Comparison of ENCODE assay signal across 16 cellular contexts in the genomic region with DNA sequence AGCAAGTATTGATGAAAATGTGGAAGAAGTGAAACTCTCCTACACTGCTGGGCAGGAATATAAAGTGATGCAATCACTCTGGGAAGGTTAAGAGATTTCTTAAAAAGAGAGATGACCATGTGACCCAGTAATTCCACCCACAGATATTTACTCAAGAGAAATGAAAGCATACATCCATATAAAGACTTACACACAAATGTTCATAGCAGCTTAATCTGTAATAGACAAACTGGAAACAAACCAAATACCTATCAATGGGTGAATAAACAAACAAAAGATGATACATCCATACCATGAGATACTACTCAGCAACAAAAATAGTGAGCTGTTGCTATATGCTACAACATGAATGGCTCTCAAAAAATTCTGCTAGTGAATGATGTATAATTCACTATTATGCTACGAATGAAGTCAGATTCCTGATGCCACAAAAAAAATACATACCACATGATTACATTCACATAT.
DNase-seq lines count a peak whose midpoint lies in the region; ATAC-seq and TF ChIP-seq lines count a peak whose summit lies in the region.
"Had no signal": no experiment of that assay in that cellular context is flagged by ENCODE, and none has a peak within 500 bp of the region (broad histone marks: within the 10 kb centered on the region; RNA-seq: fewer than 3 reads in every experiment).

No MANE protein-coding gene starts in this region.

- no peak overlapping the region for H3K4ac ChIP-seq in neuronal stem cell (ENCODE audit: low read length)

- peak overlapping the region in 1 of 2 experiments; percentile 65; a peak in 2 of 4 replicates for H3K27ac ChIP-seq in SK-N-SH (ENCODE audit: low read depth in 2 of 2, low read length in 1 of 2)
- H3K27ac ChIP-seq in smooth muscle cell (ENCODE audit: low read depth) = peak overlapping the region; percentile 43
- H3K27ac ChIP-seq in neuronal stem cell (replicated peaks; ENCODE audit: low read length) = no peak overlapping the region
- H3K27ac ChIP-seq: 22Rv1, neutrophil, WERI-Rb-1 had no signal

- H3K4me3 ChIP-seq in SK-N-SH (ENCODE audit: low read depth in 2 of 2, low read length in 1 of 2) = no peak overlapping the region
- no peak overlapping the region for H3K4me3 ChIP-seq in smooth muscle cell
- no peak overlapping the region for H3K4me3 ChIP-seq in neuronal stem cell (ENCODE audit: low read length in 2 of 2)

- H3K4me2 ChIP-seq in SK-N-SH = no peak overlapping the region
- peak overlapping the region; percentile 36 for H3K4me2 ChIP-seq in smooth muscle cell
- H3K4me2 ChIP-seq in neuronal stem cell (ENCODE audit: insufficient read depth, low read length, poor library complexity, severe bottlenecking) = no peak overlapping the region

- H3K18ac ChIP-seq in neuronal stem cell (ENCODE audit: low read length) = no peak overlapping the region

- WGBS in SK-N-SH (ENCODE audit: low lambda C conversion rate) = 59% methylated on average over 1 of the region's 1 CpG
- WGBS in smooth muscle cell (ENCODE audit: low lambda C conversion rate) = 50% methylated on average over 1 of the region's 1 CpG
- no CpG with 5 or more reads among the region's 1 CpG for WGBS in neuronal stem cell (ENCODE audit: extremely low coverage in 2 of 2, insufficient read length in 2 of 2, insufficient replicate concordance in 1 of 2), 2 donors

- no peak for ATAC-seq in HG02642 (IDR thresholded peaks at IDR 0.05; ENCODE audit: poor library complexity, unreplicated experiment)
- ATAC-seq: left ventricle myocardium superior; stimulated activated naive CD8-positive, alpha-beta T cell treated with anti-CD3 and anti-CD28 coated beads, Interleukin-15, Interleukin-2, amounts not matched to agents 100 U/mL and 50 U/mL, for 24 hours had no signal

- no peak overlapping the region for H2BK120ac ChIP-seq in neuronal stem cell (ENCODE audit: low read depth, low read length)

- no peak overlapping the region for H2BK12ac ChIP-seq in neuronal stem cell (ENCODE audit: low read length)

- no peak overlapping the region for H4K91ac ChIP-seq in neuronal stem cell (ENCODE audit: low read depth, low read length, poor library complexity)

- no peak overlapping the region for H2AK5ac ChIP-seq in neuronal stem cell (ENCODE audit: low read depth, low read length)

- H3K27me3 ChIP-seq in SK-N-SH (ENCODE audit: insufficient read depth) = no peaks in the 10 kb centered on the region
- H3K27me3 ChIP-seq in smooth muscle cell (ENCODE audit: low read depth) = no peaks in the 10 kb centered on the region
- no peaks in the 10 kb centered on the region for H3K27me3 ChIP-seq in neuronal stem cell (ENCODE audit: control insufficient read depth in 3 of 3, insufficient read depth in 3 of 3, low read depth in 1 of 3, low read length in 3 of 3)
- H3K27me3 ChIP-seq: neutrophil had no signal

- H3K79me2 ChIP-seq in SK-N-SH (ENCODE audit: insufficient read depth) = peaks cover 28% of the 10 kb centered on the region
- no peaks in the 10 kb centered on the region for H3K79me2 ChIP-seq in smooth muscle cell (ENCODE audit: low read depth)

- CTCF ChIA-PET in SK-N-SH (lab: Yijun Ruan, JAX) = interaction anchor here (0.8 to 1.7 kb wide), 2 partner anchors 8 to 175 kb away, joined by 3 to 4 read pairs; no protein-coding TSS in a partner anchor

- H2BK5ac ChIP-seq in neuronal stem cell (ENCODE audit: low read length) = no peak overlapping the region

- H2BK15ac ChIP-seq in neuronal stem cell (ENCODE audit: low read length) = no peak overlapping the region

- TF ChIP-seq EP300 in SK-N-SH (IDR thresholded peaks at IDR 0.05; ENCODE audit: borderline replicate concordance in 1 of 2, low read depth in 1 of 2, low read length in 1 of 2) = no peak

- no peak overlapping the region for H2AFZ ChIP-seq in SK-N-SH (ENCODE audit: low read depth)
- H2AFZ ChIP-seq in smooth muscle cell (ENCODE audit: low read depth) = no peak overlapping the region
- no peak overlapping the region for H2AFZ ChIP-seq in neuronal stem cell (ENCODE audit: low read length)

- H3K9ac ChIP-seq in SK-N-SH (0 out of 2 replicates have a peak overlapping the region, but pooled peaks have one; percentile 4), smooth muscle cell (ENCODE audit: low read depth) (no peak overlapping the region), neuronal stem cell (ENCODE audit: low read depth, low read length, poor library complexity) (no peak overlapping the region)

- no peak overlapping the region for H4K8ac ChIP-seq in neuronal stem cell (ENCODE audit: low read depth, low read length)

- TF ChIP-seq CTCF in SK-N-SH (IDR thresholded peaks at IDR 0.05) (no peak), smooth muscle cell (IDR thresholded peaks at IDR 0.05; ENCODE audit: borderline replicate concordance, insufficient read depth, poor library complexity, severe bottlenecking) (no peak)

- no peaks in the 10 kb centered on the region for H4K20me1 ChIP-seq in SK-N-SH (ENCODE audit: insufficient read depth)
- peaks cover 40% of the 10 kb centered on the region for H4K20me1 ChIP-seq in smooth muscle cell (ENCODE audit: low read depth)

- no peaks in the 10 kb centered on the region for H3K9me2 ChIP-seq in SK-N-SH

- peak; percentile 11 for DNase-seq in DMS53 (lab: John Stamatoyannopoulos, UW)
- DNase-seq in DMS53 treated with DMSO at 0.1 percent for 48 hours (lab: John Stamatoyannopoulos, UW; ENCODE audit: unreplicated experiment) = no peak
- no peak for DNase-seq in SK-N-SH
- DNase-seq in fibroblast of peridontal ligament (ENCODE audit: extremely low read depth) = peak; percentile 86
- no peak for DNase-seq in smooth muscle cell (lab: John Stamatoyannopoulos, UW; ENCODE audit: unreplicated experiment)
- DNase-seq in neuronal stem cell (ENCODE audit: low spot score) = no peak
- DNase-seq in stimulated activated CD4-positive, alpha-beta T cell treated with anti-CD3 and anti-CD28 coated beads, Interleukin-2, amount 100 ng/mL, for 24 hours = no peak
- DNase-seq: aorta; KG1; left ventricle myocardium superior; NCI-H2171; stimulated activated naive CD8-positive, alpha-beta T cell treated with anti-CD3 and anti-CD28 coated beads, Interleukin-15, Interleukin-2, amounts not matched to agents 100 U/mL and 50 U/mL, for 24 hours; WERI-Rb-1 had no signal

- no peak for TF ChIP-seq RAD21 in SK-N-SH (IDR thresholded peaks at IDR 0.05; ENCODE audit: low read length)

- no peaks in the 10 kb centered on the region for H3K36me3 ChIP-seq in SK-N-SH (replicated peaks in 1 of 2; ENCODE audit: control insufficient read depth in 1 of 2, insufficient read depth in 2 of 2, low read length in 1 of 2)
- H3K36me3 ChIP-seq in smooth muscle cell (ENCODE audit: low read depth) = no peaks in the 10 kb centered on the region
- peaks cover 0 to 7% of the 10 kb centered on the region in 2 donors for H3K36me3 ChIP-seq in neuronal stem cell (replicated peaks in 1 of 2; ENCODE audit: control insufficient read depth in 2 of 2, insufficient read depth in 2 of 2, low read length in 2 of 2)
- H3K36me3 ChIP-seq: neutrophil, WERI-Rb-1 had no signal

- H3K79me1 ChIP-seq in neuronal stem cell (ENCODE audit: low read depth, low read length) = peaks cover 2% of the 10 kb centered on the region

- H3K23ac ChIP-seq in neuronal stem cell (ENCODE audit: low read depth, low read length, poor library complexity) = no peak overlapping the region

- no peaks in the 10 kb centered on the region; the same call in 1 of the 2 replicates for H3K9me3 ChIP-seq in SK-N-SH
- H3K9me3 ChIP-seq in smooth muscle cell (replicated peaks; ENCODE audit: low read depth) = no peaks in the 10 kb centered on the region
- peaks cover 0 to 14% of the 10 kb centered on the region in 2 donors for H3K9me3 ChIP-seq in neuronal stem cell (replicated peaks in 1 of 2; ENCODE audit: control insufficient read depth in 2 of 2, insufficient read depth in 1 of 2, low read depth in 1 of 2, low read length in 2 of 2)
- H3K9me3 ChIP-seq: neutrophil had no signal

- H3K14ac ChIP-seq in neuronal stem cell (ENCODE audit: low read length) = no peak overlapping the region

- H3K4me1 ChIP-seq in SK-N-SH (ENCODE audit: control insufficient read depth in 1 of 2, insufficient read depth in 2 of 2, low read depth in 1 of 2, low read length in 1 of 2) (peaks cover 7 to 19% of the 10 kb centered on the region in 2 experiments; a peak in 3 of 4 replicates), smooth muscle cell (ENCODE audit: low read depth) (peaks cover 5% of the 10 kb centered on the region), neuronal stem cell (ENCODE audit: control insufficient read depth in 2 of 2, insufficient read depth in 1 of 2, low read depth in 1 of 2, low read length in 2 of 2) (peaks cover 0 to 3% of the 10 kb centered on the region in 2 donors)

- H3F3A ChIP-seq in SK-N-SH (replicated peaks; ENCODE audit: insufficient read depth) = peaks cover 32% of the 10 kb centered on the region
- H3F3A ChIP-seq in smooth muscle cell (ENCODE audit: low read depth) = no peaks in the 10 kb centered on the region

- POLR2A ChIA-PET in SK-N-SH (lab: Yijun Ruan, JAX) = no interaction called here

TF ChIP-seq in SK-N-SH, 30 proteins besides CTCF, POLR2A, EP300 and RAD21 (continues in another document):
- TF ChIP-seq RXRA (IDR thresholded peaks at IDR 0.05; ENCODE audit: borderline replicate concordance, low read depth) = no peak
- no peak for TF ChIP-seq GATA2 (CRISPR knock-in tag; IDR thresholded peaks at IDR 0.05)
- TF ChIP-seq FOXM1 (IDR thresholded peaks at IDR 0.05; ENCODE audit: low read depth) = no peak
- no peak for TF ChIP-seq EZH2phosphoT487 (IDR thresholded peaks at IDR 0.05; ENCODE audit: borderline replicate concordance, low read depth)
- no peak for TF ChIP-seq POLR2AphosphoS5 (IDR thresholded peaks at IDR 0.05; ENCODE audit: low read depth, low read length)
- TF ChIP-seq TEAD4 (IDR thresholded peaks at IDR 0.05; ENCODE audit: borderline replicate concordance, insufficient read depth) = no peak
- no peak for TF ChIP-seq IRF3 (IDR thresholded peaks at IDR 0.05; ENCODE audit: low read depth, low read length)
- TF ChIP-seq NFIC (IDR thresholded peaks at IDR 0.05; ENCODE audit: borderline replicate concordance) = 0 out of 2 replicates have a peak, but pooled peaks have one; percentile 9
- TF ChIP-seq RCOR1 (IDR thresholded peaks at IDR 0.05; ENCODE audit: low read length) = no peak
- peak; percentile 56; the same call in 1 of the 2 replicates for TF ChIP-seq FOSL2 (IDR thresholded peaks at IDR 0.05; ENCODE audit: borderline replicate concordance, low read depth)
- no peak for TF ChIP-seq CHD2 (IDR thresholded peaks at IDR 0.05; ENCODE audit: low read length, partially characterized antibody)

Comparison
In these comparisons a context has a peak if more than half of its experiments do, and no peak if none do; other contexts are left out.
1. DNase-seq: peak in DMS53 (single experiment) and fibroblast of peridontal ligament (single experiment); none in DMS53 treated with DMSO at 0.1 percent for 48 hours (single experiment), SK-N-SH (single experiment), smooth muscle cell (single experiment), neuronal stem cell (single experiment) and stimulated activated CD4-positive, alpha-beta T cell treated with anti-CD3 and anti-CD28 coated beads, Interleukin-2, amount 100 ng/mL, for 24 hours (0 of 2).